In genomic region chr12:1939745-1940607, GRCh38 we compare ENCODE assay signal across 8 cellular contexts. TPM values are rescaled to one million over a fixed set of nuclear protein-coding genes. Genes with fewer than 3 reads are reported as not detected.
A peak's percentile ranks its signal among the peaks of the same experiment; 100 is the strongest.
DNase-seq lines count a peak whose midpoint lies in the region; ATAC-seq and TF ChIP-seq lines count a peak whose summit lies in the region.

No MANE protein-coding gene starts in this region.

- POLR2A ChIA-PET in activated CD4-positive, alpha-beta T cell treated with anti-CD3 and anti-CD28 coated beads for 36 hours (lab: Charles Lee) = interaction anchor here (0.6 to 1.0 kb wide), 4 partner anchors 64 to 145 kb away, joined by 3 to 6 read pairs (median 4); partner anchors contain the start of gene DCP1B

- peaks cover 4% of the 10 kb centered on the region; the same call in 1 of the 2 replicates for H3K4me1 ChIP-seq in GM23338 (ENCODE audit: insufficient read depth)

- H3K27me3 Mint-ChIP-seq in GM23338 (ENCODE audit: insufficient read depth, low read depth, poor library complexity) = peaks cover 2% of the 10 kb centered on the region
- H3K27me3 Mint-ChIP-seq in activated CD4-positive, alpha-beta T cell treated with anti-CD3 and anti-CD28 coated beads for 36 hours = no peaks in the 10 kb centered on the region

- no peak overlapping the region for H3K27ac Mint-ChIP-seq in GM23338
- H3K27ac Mint-ChIP-seq in activated CD4-positive, alpha-beta T cell treated with anti-CD3 and anti-CD28 coated beads for 36 hours = no peak overlapping the region

- H4K20me1 ChIP-seq in GM23338 (replicated peaks; ENCODE audit: insufficient read depth) = no peaks in the 10 kb centered on the region

- no peaks in the 10 kb centered on the region for H3F3A ChIP-seq in GM23338 (replicated peaks; ENCODE audit: low read depth)

- H3K79me2 ChIP-seq in GM23338 (replicated peaks; ENCODE audit: insufficient read depth) = no peaks in the 10 kb centered on the region; the same call in 1 of the 2 replicates

- no peak overlapping the region for H2AFZ ChIP-seq in GM23338

- intact Hi-C loops in activated CD4-positive, alpha-beta T cell treated with anti-CD3 and anti-CD28 coated beads for 36 hours (cut with DNase I, micrococcal nuclease) = loop anchor here (1.0 to 5.0 kb wide), 7 partner anchors 144 to 308 kb away; no protein-coding TSS in a partner anchor

- TF ChIP-seq CTCF in GM23338 (conservative IDR thresholded peaks at IDR 0.05; ENCODE audit: low read depth in 2 of 2) = peak; percentile 89 to 99

- H3K27me3 ChIP-seq in GM23338 (ENCODE audit: insufficient read depth) = no peaks in the 10 kb centered on the region
- H3K27me3 ChIP-seq in layer of hippocampus (ENCODE audit: control insufficient read depth, insufficient read depth, low read length) = no peaks in the 10 kb centered on the region

- H3K27ac ChIP-seq in GM23338 (ENCODE audit: low read depth) = 0 out of 2 replicates have a peak overlapping the region, but pooled peaks have one; percentile 24
- peak overlapping the region; percentile 76 for H3K27ac ChIP-seq in layer of hippocampus (ENCODE audit: low read depth, low read length)

- H3K9me3 Mint-ChIP-seq in GM23338 = peaks cover 1% of the 10 kb centered on the region; the same call in 1 of the 3 replicates
- H3K9me3 Mint-ChIP-seq in activated CD4-positive, alpha-beta T cell treated with anti-CD3 and anti-CD28 coated beads for 36 hours (ENCODE audit: low read depth) = peaks cover under 1% of the 10 kb centered on the region

- peaks cover 19% of the 10 kb centered on the region for H3K36me3 Mint-ChIP-seq in GM23338 (ENCODE audit: low read depth)
- H3K36me3 Mint-ChIP-seq in activated CD4-positive, alpha-beta T cell treated with anti-CD3 and anti-CD28 coated beads for 36 hours (ENCODE audit: low read depth) = peaks cover 19% of the 10 kb centered on the region

- peaks cover 10% of the 10 kb centered on the region for H3K36me3 ChIP-seq in GM23338 (ENCODE audit: insufficient read depth)

- H3K4me2 ChIP-seq in GM23338 = no peak overlapping the region

- no peak overlapping the region for H3K4me3 ChIP-seq in GM23338

- peaks cover 4% of the 10 kb centered on the region for H3K4me1 Mint-ChIP-seq in GM23338
- peaks cover 4% of the 10 kb centered on the region for H3K4me1 Mint-ChIP-seq in activated CD4-positive, alpha-beta T cell treated with anti-CD3 and anti-CD28 coated beads for 36 hours

- ATAC-seq in GM23338 (peak; percentile 95), GM19395 (IDR thresholded peaks at IDR 0.05; ENCODE audit: unreplicated experiment) (no peak)
- ATAC-seq in activated CD4-positive, alpha-beta T cell treated with anti-CD3 and anti-CD28 coated beads for 36 hours = peak; percentile 97

- H3K9me2 ChIP-seq in GM23338 (ENCODE audit: insufficient read depth) = no peaks in the 10 kb centered on the region

- DNase-seq in CD1c-positive myeloid dendritic cell (ENCODE audit: extremely low spot score) (peak; percentile 90), GM23338 (ENCODE audit: low spot score) (peak; percentile 82), NCI-H2227 treated with DMSO at 0.1 percent for 48 hours (lab: John Stamatoyannopoulos, UW) (peak; percentile 22), cerebellum (ENCODE audit: low spot score) (peak; percentile 77)
- DNase-seq in activated CD4-positive, alpha-beta T cell treated with anti-CD3 and anti-CD28 coated beads for 36 hours = peak; percentile 94
- peak; percentile 83 to 91 (median 84) for DNase-seq in stimulated activated CD4-positive, alpha-beta T cell treated with anti-CD3 and anti-CD28 coated beads, Interleukin-1b, Interleukin-23, amount 100 ng/mL, for 24 hours (ENCODE audit: low read depth in 4 of 4, low spot score in 1 of 4)

- CTCF ChIA-PET in activated CD4-positive, alpha-beta T cell treated with anti-CD3 and anti-CD28 coated beads for 36 hours (lab: Charles Lee) = interaction anchor here (0.6 to 3.8 kb wide), 69 partner anchors 9 to 824 kb away, joined by 3 to 126 read pairs (median 4); partner anchors contain the start of gene CACNA2D4

- no peak overlapping the region for H3K4me3 Mint-ChIP-seq in GM23338
- H3K4me3 Mint-ChIP-seq in activated CD4-positive, alpha-beta T cell treated with anti-CD3 and anti-CD28 coated beads for 36 hours = no peak overlapping the region

TF ChIP-seq in GM23338, 12 proteins besides CTCF, POLR2A, EP300 and RAD21 (continues in another document):
- TF ChIP-seq ZNF114 (CRISPR knock-in tag; IDR thresholded peaks at IDR 0.05) (no peak), REST (IDR thresholded peaks at IDR 0.05; ENCODE audit: unreplicated experiment) (no peak), EZH2phosphoT487 (IDR thresholded peaks at IDR 0.05; ENCODE audit: unreplicated experiment) (no peak), JUNB (IDR thresholded peaks at IDR 0.05; ENCODE audit: unreplicated experiment) (no peak), STAT1 (IDR thresholded peaks at IDR 0.05; ENCODE audit: unreplicated experiment) (no peak), EZH2 (IDR thresholded peaks at IDR 0.05; ENCODE audit: low read depth, unreplicated experiment) (no peak), POLR2AphosphoS5 (IDR thresholded peaks at IDR 0.05; ENCODE audit: low read depth) (no peak), CREB1 (CRISPR knock-in tag; IDR thresholded peaks at IDR 0.05; ENCODE audit: low read depth) (no peak)
- TF ChIP-seq, protein P1, sequence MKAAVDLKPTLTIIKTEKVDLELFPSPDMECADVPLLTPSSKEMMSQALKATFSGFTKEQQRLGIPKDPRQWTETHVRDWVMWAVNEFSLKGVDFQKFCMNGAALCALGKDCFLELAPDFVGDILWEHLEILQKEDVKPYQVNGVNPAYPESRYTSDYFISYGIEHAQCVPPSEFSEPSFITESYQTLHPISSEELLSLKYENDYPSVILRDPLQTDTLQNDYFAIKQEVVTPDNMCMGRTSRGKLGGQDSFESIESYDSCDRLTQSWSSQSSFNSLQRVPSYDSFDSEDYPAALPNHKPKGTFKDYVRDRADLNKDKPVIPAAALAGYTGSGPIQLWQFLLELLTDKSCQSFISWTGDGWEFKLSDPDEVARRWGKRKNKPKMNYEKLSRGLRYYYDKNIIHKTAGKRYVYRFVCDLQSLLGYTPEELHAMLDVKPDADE (IDR thresholded peaks at IDR 0.05) = no peak

RNA-seq across cellular contexts. Expression of gene CACNA2D4, which starts 21.5 kb away (rescaled TPM):
- 0.07 TPM in 1 of 2 replicates, not detected in the other for total RNA-seq in GM23338 (2014; rRNA removed; shearing (Covaris generic))
- polyA plus RNA-seq in GM23338 (2016; fragmentation: Nextera tagmentation; extraction: Ambion mirVana) = 0.24 TPM in 1 of 2 replicates, not detected in the other
- total RNA-seq in activated CD4-positive, alpha-beta T cell treated with anti-CD3 and anti-CD28 coated beads for 36 hours = 1 to 10 TPM; 5.5 to 7.2 TPM
- 0.45 TPM for total RNA-seq in cerebellum

Comparison
In these comparisons a context has a peak if more than half of its experiments do, and no peak if none do; other contexts are left out.
1. DNase-seq: peak in every context shown above with its lines; median percentile 94 in activated CD4-positive, alpha-beta T cell treated with anti-CD3 and anti-CD28 coated beads for 36 hours; 90 in CD1c-positive myeloid dendritic cell; 84 in stimulated activated CD4-positive, alpha-beta T cell treated with anti-CD3 and anti-CD28 coated beads, Interleukin-1b, Interleukin-23, amount 100 ng/mL, for 24 hours; 82 in GM23338; 77 in cerebellum; 22 in NCI-H2227 treated with DMSO at 0.1 percent for 48 hours.